In genomic region chr5:9888517-9888916, GRCh38 we compare ENCODE assay signal across 11 cellular contexts.
DNase-seq lines count a peak whose midpoint lies in the region; ATAC-seq and TF ChIP-seq lines count a peak whose summit lies in the region.
"Had no signal": no experiment of that assay in that cellular context is flagged by ENCODE, and none has a peak within 500 bp of the region (broad histone marks: within the 10 kb centered on the region; RNA-seq: fewer than 3 reads in every experiment).

No MANE protein-coding gene starts in this region.

- ATAC-seq in GM23338: no peak
- no peak for ATAC-seq in HG03442 (IDR thresholded peaks at IDR 0.05; ENCODE audit: unreplicated experiment)

- no peaks in the 10 kb centered on the region for H3K36me3 ChIP-seq in GM23338 (ENCODE audit: insufficient read depth)
- H3K36me3 ChIP-seq in fibroblast of lung (ENCODE audit: control insufficient read depth, insufficient read depth, low read length): no peaks in the 10 kb centered on the region
- H3K36me3 ChIP-seq in smooth muscle cell (ENCODE audit: low read depth): no peaks in the 10 kb centered on the region
- H3K36me3 ChIP-seq in sigmoid colon: no peaks in the 10 kb centered on the region
- H3K36me3 ChIP-seq: adrenal gland, suprapubic skin had no signal

- H3K4me3 ChIP-seq in GM23338 (no peak overlapping the region), fibroblast of lung (replicated peaks in 1 of 4; ENCODE audit: control extremely low read depth in 1 of 4, insufficient read depth in 1 of 4, low read depth in 3 of 4, low read length in 4 of 4) (no peak overlapping the region), smooth muscle cell (no peak overlapping the region), sigmoid colon (no peak overlapping the region)
- H3K4me3 ChIP-seq: adrenal gland, suprapubic skin had no signal

- H3K9me3 Mint-ChIP-seq in GM23338: no peaks in the 10 kb centered on the region

- H3K9me2 ChIP-seq in GM23338 (ENCODE audit: insufficient read depth): no peaks in the 10 kb centered on the region

- H3K4me3 Mint-ChIP-seq in GM23338: no peak overlapping the region
- H3K4me3 Mint-ChIP-seq: naive B cell had no signal

- H3K27me3 ChIP-seq in GM23338 (ENCODE audit: insufficient read depth) (no peaks in the 10 kb centered on the region), fibroblast of lung (ENCODE audit: control insufficient read depth, insufficient read depth, low read length) (no peaks in the 10 kb centered on the region), smooth muscle cell (ENCODE audit: low read depth) (no peaks in the 10 kb centered on the region), sigmoid colon (no peaks in the 10 kb centered on the region)
- H3K27me3 ChIP-seq: adrenal gland, suprapubic skin had no signal

- H3K4me1 ChIP-seq in GM23338 (ENCODE audit: insufficient read depth) (no peaks in the 10 kb centered on the region), fibroblast of lung (ENCODE audit: control insufficient read depth, extremely low read depth, insufficient read depth, low read length) (peaks cover 3% of the 10 kb centered on the region), smooth muscle cell (ENCODE audit: low read depth) (peaks cover 14% of the 10 kb centered on the region), sigmoid colon (no peaks in the 10 kb centered on the region)
- H3K4me1 ChIP-seq: adrenal gland, suprapubic skin had no signal

- H3F3A ChIP-seq in GM23338 (replicated peaks; ENCODE audit: low read depth): no peaks in the 10 kb centered on the region
- H3F3A ChIP-seq in smooth muscle cell (ENCODE audit: low read depth): no peaks in the 10 kb centered on the region

- H3K79me2 ChIP-seq in GM23338 (replicated peaks; ENCODE audit: insufficient read depth) (no peaks in the 10 kb centered on the region), fibroblast of lung (ENCODE audit: control insufficient read depth, insufficient read depth, low read length) (no peaks in the 10 kb centered on the region), smooth muscle cell (ENCODE audit: low read depth) (no peaks in the 10 kb centered on the region)

- intact Hi-C loops in sigmoid colon (cut with DNase I): no loop called here

- peaks cover 3% of the 10 kb centered on the region for H3K27me3 Mint-ChIP-seq in GM23338 (ENCODE audit: insufficient read depth, low read depth, poor library complexity)
- H3K27me3 Mint-ChIP-seq: naive B cell had no signal

- H2AFZ ChIP-seq in GM23338: 0 out of 2 replicates have a peak overlapping the region, but pooled peaks have one; percentile 28
- no peak overlapping the region for H2AFZ ChIP-seq in fibroblast of lung (ENCODE audit: low read length)
- no peak overlapping the region for H2AFZ ChIP-seq in smooth muscle cell (ENCODE audit: low read depth)

- no peak overlapping the region for H3K9ac ChIP-seq in fibroblast of lung (ENCODE audit: insufficient read depth, low read length)
- peak overlapping the region; percentile 81 for H3K9ac ChIP-seq in smooth muscle cell (ENCODE audit: low read depth)

- H3K4me1 Mint-ChIP-seq in GM23338: peaks cover 7% of the 10 kb centered on the region
- H3K4me1 Mint-ChIP-seq: naive B cell had no signal

- H3K27ac ChIP-seq in GM23338 (ENCODE audit: low read depth): no peak overlapping the region
- no peak overlapping the region for H3K27ac ChIP-seq in fibroblast of lung (ENCODE audit: insufficient read depth, low read length)
- peak overlapping the region; percentile 91 for H3K27ac ChIP-seq in smooth muscle cell (ENCODE audit: low read depth)
- no peak overlapping the region for H3K27ac ChIP-seq in sigmoid colon
- H3K27ac ChIP-seq: adrenal gland, suprapubic skin, VCaP had no signal

- H3K4me2 ChIP-seq in GM23338 (no peak overlapping the region), fibroblast of lung (ENCODE audit: extremely low read depth, insufficient read depth, low read length) (no peak overlapping the region), smooth muscle cell (peak overlapping the region; percentile 49)

- H3K27ac Mint-ChIP-seq in GM23338: no peak overlapping the region
- H3K27ac Mint-ChIP-seq: naive B cell had no signal

- no peaks in the 10 kb centered on the region; the same call in 2 of the 3 replicates for H3K36me3 Mint-ChIP-seq in GM23338 (ENCODE audit: low read depth)
- H3K36me3 Mint-ChIP-seq: naive B cell had no signal

- TF ChIP-seq POLR2A in sigmoid colon (IDR thresholded peaks at IDR 0.05): no peak

- 35% methylated on average over 2 of the region's 2 CpGs for WGBS in smooth muscle cell (ENCODE audit: low lambda C conversion rate)
- 72 to 79% methylated on average over 2 of the region's 2 CpGs for WGBS in sigmoid colon, 2 donors

- no peaks in the 10 kb centered on the region for H4K20me1 ChIP-seq in GM23338 (replicated peaks; ENCODE audit: insufficient read depth)
- no peaks in the 10 kb centered on the region for H4K20me1 ChIP-seq in fibroblast of lung (ENCODE audit: control insufficient read depth, extremely low read depth, insufficient read depth, low read length)
- no peaks in the 10 kb centered on the region for H4K20me1 ChIP-seq in smooth muscle cell (ENCODE audit: low read depth)

- no peaks in the 10 kb centered on the region for H3K9me3 ChIP-seq in fibroblast of lung (ENCODE audit: control insufficient read depth, insufficient read depth, low read depth, low read length)
- no peaks in the 10 kb centered on the region for H3K9me3 ChIP-seq in smooth muscle cell (replicated peaks; ENCODE audit: low read depth)
- H3K9me3 ChIP-seq in sigmoid colon: no peaks in the 10 kb centered on the region
- H3K9me3 ChIP-seq: adrenal gland, suprapubic skin had no signal

- TF ChIP-seq CTCF in GM23338 (conservative IDR thresholded peaks at IDR 0.05; ENCODE audit: low read depth in 2 of 2): no peak
- TF ChIP-seq CTCF in fibroblast of lung (conservative IDR thresholded peaks at IDR 0.05 in 1 of 2, IDR thresholded peaks at IDR 0.05 in 1 of 2; ENCODE audit: low read depth in 1 of 2, low read length in 2 of 2): no peak
- TF ChIP-seq CTCF in smooth muscle cell (IDR thresholded peaks at IDR 0.05; ENCODE audit: borderline replicate concordance, insufficient read depth, poor library complexity, severe bottlenecking): no peak
- TF ChIP-seq CTCF in sigmoid colon (IDR thresholded peaks at IDR 0.05): no peak

- DNase-seq in GM23338 (ENCODE audit: low spot score) (no peak), SW480 (ENCODE audit: low spot score) (peak; percentile 22), fibroblast of lung (ENCODE audit: low read depth in 2 of 2) (peak; percentile 80 to 87), smooth muscle cell (lab: John Stamatoyannopoulos, UW; ENCODE audit: unreplicated experiment) (peak; percentile 30), sigmoid colon (no peak), NCI-H69 (lab: John Stamatoyannopoulos, UW) (no peak)
- DNase-seq: naive B cell had no signal

- TF ChIP-seq EP300 in sigmoid colon (IDR thresholded peaks at IDR 0.05): no peak

TF ChIP-seq in GM23338, 12 proteins besides CTCF, POLR2A, EP300 and RAD21 (continues in another document):
- TF ChIP-seq EZH2 (IDR thresholded peaks at IDR 0.05; ENCODE audit: low read depth, unreplicated experiment): no peak
- no peak for TF ChIP-seq ETS1 (IDR thresholded peaks at IDR 0.05)
- TF ChIP-seq EZH2phosphoT487 (IDR thresholded peaks at IDR 0.05; ENCODE audit: unreplicated experiment): no peak
- no peak for TF ChIP-seq ZNF114 (CRISPR knock-in tag; IDR thresholded peaks at IDR 0.05)
- TF ChIP-seq ZNF331 (CRISPR knock-in tag; IDR thresholded peaks at IDR 0.05; ENCODE audit: low read depth): no peak
- TF ChIP-seq POLR2AphosphoS5 (IDR thresholded peaks at IDR 0.05; ENCODE audit: low read depth): no peak
- TF ChIP-seq REST (IDR thresholded peaks at IDR 0.05; ENCODE audit: unreplicated experiment): no peak
- no peak for TF ChIP-seq NANOG (IDR thresholded peaks at IDR 0.05; ENCODE audit: borderline replicate concordance)

Comparison
In these comparisons a context has a peak if more than half of its experiments do, and no peak if none do; other contexts are left out.
1. DNase-seq: peak in SW480 (single experiment), fibroblast of lung (2 of 2) and smooth muscle cell (single experiment); none in GM23338 (single experiment), sigmoid colon (single experiment) and NCI-H69 (single experiment).